1 cellular context compared by ENCODE assay signal in genomic region chr19:41939861-41940442, GRCh38.
TF ChIP-seq lines count a peak whose summit lies in the region.

No MANE protein-coding gene starts in this region.

TF ChIP-seq in K562, 482 proteins besides CTCF, POLR2A, EP300 and RAD21 (continued from another document):
- TF ChIP-seq CTCFL (IDR thresholded peaks at IDR 0.05; ENCODE audit: borderline replicate concordance, insufficient read depth, low read depth, low read length, poor library complexity, severe bottlenecking) (no peak), KLF16 (IDR thresholded peaks at IDR 0.05) (no peak), CUX1 (CRISPR knock-in tag; IDR thresholded peaks at IDR 0.05) (no peak), VEZF1 (CRISPR knock-in tag; IDR thresholded peaks at IDR 0.05) (peak; percentile 98), GTF3C2 (IDR thresholded peaks at IDR 0.05; ENCODE audit: borderline replicate concordance, extremely low read depth, insufficient read length) (no peak), ATF3 (IDR thresholded peaks at IDR 0.05) (0 out of 2 replicates have a peak, but pooled peaks have one; percentile 14), ATF3 (CRISPR knock-in tag; conservative IDR thresholded peaks at IDR 0.05) (no peak), ZBTB9 (CRISPR knock-in tag; IDR thresholded peaks at IDR 0.05) (no peak), MEF2D (tag; conservative IDR thresholded peaks at IDR 0.05; ENCODE audit: low read depth) (no peak), ZBTB7A (IDR thresholded peaks at IDR 0.05; ENCODE audit: borderline replicate concordance, control insufficient read depth, low read depth, low read length) (peak; percentile 62), CREB1 (IDR thresholded peaks at IDR 0.05) (peak; percentile 19; the same call in 1 of the 2 replicates), CREB1 (CRISPR knock-in tag; IDR thresholded peaks at IDR 0.05) (0 out of 2 replicates have a peak, but pooled peaks have one; percentile 27), SUPT5H (IDR thresholded peaks at IDR 0.05) (peak; percentile 36; the same call in 1 of the 2 replicates), ELK3 (CRISPR knock-in tag; IDR thresholded peaks at IDR 0.05) (no peak), FIP1L1 (IDR thresholded peaks at IDR 0.05; ENCODE audit: low read depth, low read length, poor library complexity, severe bottlenecking) (no peak), MEIS2 (IDR thresholded peaks at IDR 0.05; ENCODE audit: partially characterized antibody) (no peak), CXXC5 (CRISPR knock-in tag; IDR thresholded peaks at IDR 0.05) (peak; percentile 34; the same call in 1 of the 2 replicates), PHF8 (IDR thresholded peaks at IDR 0.05; ENCODE audit: borderline replicate concordance, low read length) (peak; percentile 50; the same call in 1 of the 2 replicates), SMARCB1 (IDR thresholded peaks at IDR 0.05; ENCODE audit: insufficient read length, low read depth) (no peak), ZKSCAN8 (CRISPR knock-in tag; IDR thresholded peaks at IDR 0.05) (no peak), DNMT1 (IDR thresholded peaks at IDR 0.05) (no peak), ZNF282 (CRISPR knock-in tag; IDR thresholded peaks at IDR 0.05) (no peak), TSC22D4 (tag; IDR thresholded peaks at IDR 0.05) (no peak), HDAC2 (IDR thresholded peaks at IDR 0.05) (0 out of 2 replicates have a peak, but pooled peaks have one; percentile 24), ZNF511 (CRISPR knock-in tag; IDR thresholded peaks at IDR 0.05) (0 out of 2 replicates have a peak, but pooled peaks have one; percentile 33), ZNF395 (CRISPR knock-in tag; IDR thresholded peaks at IDR 0.05) (no peak), ETV5 (CRISPR knock-in tag; IDR thresholded peaks at IDR 0.05; ENCODE audit: low read depth) (peak; percentile 44; the same call in 1 of the 2 replicates), ELF4 (CRISPR knock-in tag; IDR thresholded peaks at IDR 0.05) (no peak), TFAP4 (CRISPR knock-in tag; IDR thresholded peaks at IDR 0.05; ENCODE audit: borderline replicate concordance) (peak; percentile 63; the same call in 1 of the 2 replicates), LEF1 (IDR thresholded peaks at IDR 0.05) (no peak), POLR2G (IDR thresholded peaks at IDR 0.05; ENCODE audit: low read depth, low read length) (peak; percentile 83), GABPB1 (CRISPR knock-in tag; IDR thresholded peaks at IDR 0.05) (peak; percentile 21; the same call in 1 of the 2 replicates)
TF ChIP-seq in K562: peak in this region for 29.
